Comparison of ENCODE assay signal across 8 cellular contexts in the genomic region with DNA sequence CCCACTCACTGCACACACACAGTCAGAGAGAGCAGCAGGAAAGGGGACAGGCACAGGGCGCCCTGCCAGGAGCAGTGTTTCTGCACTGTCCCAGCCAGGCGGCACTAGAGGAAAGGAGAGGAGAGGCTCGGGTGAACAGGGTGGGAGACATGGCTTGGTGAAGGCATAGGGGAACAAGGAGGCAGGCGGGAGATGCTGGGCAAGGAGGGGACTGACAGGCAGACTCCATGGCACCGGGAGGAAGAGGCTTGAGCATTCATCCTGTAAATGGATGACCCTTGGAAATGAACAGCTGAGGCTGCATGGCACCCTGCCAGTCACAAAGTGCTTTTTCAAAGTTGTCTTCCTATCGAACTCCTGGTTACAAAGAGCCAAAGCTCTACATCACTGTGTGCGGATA. TPM values are rescaled to one million over a fixed set of nuclear protein-coding genes. Genes with fewer than 3 reads are reported as not detected.
DNase-seq lines count a peak whose midpoint lies in the region; ATAC-seq and TF ChIP-seq lines count a peak whose summit lies in the region.
"Had no signal": no experiment of that assay in that cellular context is flagged by ENCODE, and none has a peak within 500 bp of the region (broad histone marks: within the 10 kb centered on the region; RNA-seq: fewer than 3 reads in every experiment).

No MANE protein-coding gene starts in this region.

- peak; percentile 22 for TF ChIP-seq CTCF in choroid plexus epithelial cell (conservative IDR thresholded peaks at IDR 0.05; ENCODE audit: low read depth, low read length)
- no peak for TF ChIP-seq CTCF in psoas muscle (IDR thresholded peaks at IDR 0.05)

- H3K27me3 ChIP-seq in psoas muscle (ENCODE audit: insufficient read depth in 3 of 3, low read length in 2 of 3) = no peaks in the 10 kb centered on the region

- H3K27ac ChIP-seq in psoas muscle = peak overlapping the region; percentile 80

- intact Hi-C loops in psoas muscle (cut with DNase I) = no loop called here

- peaks cover 59% of the 10 kb centered on the region for H3K4me1 ChIP-seq in psoas muscle

- no peaks in the 10 kb centered on the region for H3K9me3 ChIP-seq in psoas muscle

- H3K4me3 ChIP-seq in choroid plexus epithelial cell (ENCODE audit: low read depth, low read length) (no peak overlapping the region), psoas muscle (no peak overlapping the region)

- 29 to 34% (median 31%) methylated on average over 7 of the region's 7 CpGs for WGBS in psoas muscle, 3 donors

- no peaks in the 10 kb centered on the region for H3K36me3 ChIP-seq in psoas muscle (ENCODE audit: insufficient read depth in 1 of 2, low read depth in 1 of 2)

- ATAC-seq in psoas muscle (peak; percentile 54 to 69 (median 64)), GM21576 (IDR thresholded peaks at IDR 0.05; ENCODE audit: unreplicated experiment) (no peak)
- ATAC-seq: activated naive CD8-positive, alpha-beta T cell treated with anti-CD3 and anti-CD28 coated beads, Interleukin-2, amount 50 U/mL, for 24 hours had no signal

- DNase-seq in NCI-H1105 treated with DMSO at 0.1 percent for 48 hours (lab: John Stamatoyannopoulos, UW) = peak; percentile 67
- DNase-seq in choroid plexus epithelial cell (ENCODE audit: low read depth) = no peak
- DNase-seq in psoas muscle = peak in 1 of 2 donors; percentile 81
- no peak for DNase-seq in DMS53 (lab: John Stamatoyannopoulos, UW)
- DNase-seq: activated naive CD8-positive, alpha-beta T cell treated with anti-CD3 and anti-CD28 coated beads, Interleukin-2, amount 50 U/mL, for 24 hours; NCI-H2227 treated with DMSO at 0.1 percent for 48 hours; T1000 had no signal

RNA-seq across cellular contexts. Expression of gene MED26, which starts 22.5 kb away (rescaled TPM):
- total RNA-seq in psoas muscle = 1 to 10 TPM; 4.8 to 9.6 (median 5.5) TPM
- 1 to 10 TPM; 5.1 to 8.7 (median 5.2) TPM for polyA plus RNA-seq in psoas muscle

RNA-seq across cellular contexts. Expression of gene SLC35E1, which starts 33.3 kb away (rescaled TPM):
- 10 to 100 TPM; 25.6 to 40.7 (median 26.9) TPM for total RNA-seq in psoas muscle
- polyA plus RNA-seq in psoas muscle = 10 to 100 TPM; 17.1 to 42.1 (median 32.8) TPM

RNA-seq across cellular contexts. Expression of gene SMIM7, which starts 54.4 kb away (rescaled TPM):
- total RNA-seq in psoas muscle = 10 to 100 TPM; 16.1 to 50.0 (median 31.6) TPM
- 10 to 100 TPM; 51.9 to 76.9 (median 53.9) TPM for polyA plus RNA-seq in psoas muscle

RNA-seq across cellular contexts. Expression of gene TMEM38A, which starts 55.4 kb away (rescaled TPM):
- total RNA-seq in psoas muscle = 100 to 1,000 TPM; 120 to 184 (median 140) TPM
- 100 to 1,000 TPM in 2 of 3 donors, 10 to 100 TPM in 1; 53.2 to 295 (median 130) TPM for polyA plus RNA-seq in psoas muscle
